In the genomic region with DNA sequence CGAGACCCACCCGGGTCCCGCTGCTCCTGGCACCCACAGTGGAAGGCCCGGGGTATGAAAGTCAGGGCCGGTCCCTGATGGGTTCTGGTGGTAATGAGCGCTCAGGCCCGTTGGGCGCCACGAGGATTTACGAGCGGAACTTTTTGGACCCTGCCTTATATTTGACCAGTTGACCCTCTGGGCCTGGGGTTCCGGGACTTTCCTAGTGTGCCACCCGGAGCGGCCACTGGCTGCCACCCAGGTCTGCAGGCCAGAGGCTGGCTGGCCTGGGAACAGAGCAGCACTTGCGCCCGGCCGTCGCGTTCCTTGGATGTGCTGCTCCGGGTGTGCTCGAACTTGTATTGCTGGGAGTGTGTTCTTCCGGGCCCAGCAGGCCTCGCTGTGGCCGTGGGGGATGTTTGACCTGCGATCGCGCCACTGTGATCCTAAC, we compare ENCODE assay signal across 9 cellular contexts. TPM values are rescaled to one million over a fixed set of nuclear protein-coding genes. Genes with fewer than 3 reads are reported as not detected.
A peak's percentile ranks its signal among the peaks of the same experiment; 100 is the strongest.
DNase-seq lines count a peak whose midpoint lies in the region; ATAC-seq, FAIRE-seq and TF ChIP-seq lines count a peak whose summit lies in the region.
"Had no signal": no experiment of that assay in that cellular context is flagged by ENCODE, and none has a peak within 500 bp of the region (broad histone marks: within the 10 kb centered on the region; RNA-seq: fewer than 3 reads in every experiment).

No MANE protein-coding gene starts in this region.

- peak overlapping the region; percentile 89 for H3K4me3 ChIP-seq in HUES64 (ENCODE audit: low read length)
- H3K4me3 ChIP-seq in brain microvascular endothelial cell (ENCODE audit: low read depth, low read length), result peak overlapping the region; percentile 100
- H3K4me3 ChIP-seq in keratinocyte (ENCODE audit: control insufficient read depth in 2 of 3, extremely low read depth in 1 of 3, insufficient read depth in 2 of 3, low read depth in 1 of 3, low read length in 3 of 3), result peak overlapping the region; percentile 65 to 86 (median 82)
- H3K4me3 ChIP-seq in smooth muscle cell, result peak overlapping the region; percentile 70
- no peak overlapping the region for H3K4me3 ChIP-seq in A673 (ENCODE audit: low read depth, low read length, poor library complexity, severe bottlenecking)

- no peak for FAIRE-seq in keratinocyte (lab: Jason Lieb, UNC)
- FAIRE-seq: frontal cortex had no signal

- no peaks in the 10 kb centered on the region for H3K9me1 ChIP-seq in keratinocyte (ENCODE audit: control insufficient read depth, extremely low read depth, insufficient read depth, low read length)

- peak overlapping the region; percentile 78 for H3K9ac ChIP-seq in HUES64 (ENCODE audit: low read depth, low read length)
- H3K9ac ChIP-seq in keratinocyte (ENCODE audit: control insufficient read depth, extremely low read depth, insufficient read depth, low read length), result peak overlapping the region; percentile 93
- peak overlapping the region; percentile 75 for H3K9ac ChIP-seq in smooth muscle cell (ENCODE audit: low read depth)

- DNase-seq in brain microvascular endothelial cell (no peak), keratinocyte (ENCODE audit: low read depth, low spot score) (no peak), smooth muscle cell (lab: John Stamatoyannopoulos, UW; ENCODE audit: unreplicated experiment) (no peak), NCI-H510A treated with DMSO at 0.1 percent for 48 hours (lab: John Stamatoyannopoulos, UW) (no peak), NCI-H1436 (lab: John Stamatoyannopoulos, UW) (no peak), A673 (ENCODE audit: low spot score) (no peak)

- ATAC-seq in HG03175 (IDR thresholded peaks at IDR 0.05; ENCODE audit: unreplicated experiment), result no peak

- POLR2A ChIA-PET in A673 (lab: Charles Lee; ENCODE audit: low non-redundant PET), result no interaction called here

- intact Hi-C loops in A673 (cut with micrococcal nuclease; ENCODE audit: unreplicated experiment), result no loop called here

- H3K36me3 ChIP-seq in HUES64 (ENCODE audit: insufficient read depth, low read length), result no peaks in the 10 kb centered on the region
- H3K36me3 ChIP-seq in brain microvascular endothelial cell (replicated peaks), result no peaks in the 10 kb centered on the region
- peaks cover 1 to 3% of the 10 kb centered on the region in 2 experiments for H3K36me3 ChIP-seq in keratinocyte (ENCODE audit: control insufficient read depth in 2 of 2, extremely low read depth in 1 of 2, insufficient read depth in 2 of 2, low read length in 2 of 2)
- no peaks in the 10 kb centered on the region for H3K36me3 ChIP-seq in smooth muscle cell (ENCODE audit: low read depth)
- H3K36me3 ChIP-seq in A673 (ENCODE audit: insufficient read depth, low read length, poor library complexity, severe bottlenecking), result no peaks in the 10 kb centered on the region

- no peak for TF ChIP-seq CTCF in brain microvascular endothelial cell (IDR thresholded peaks at IDR 0.05; ENCODE audit: low read depth, low read length, missing control alignments)
- TF ChIP-seq CTCF in keratinocyte (optimal IDR thresholded peaks at IDR 0.05 in 1 of 3, IDR thresholded peaks at IDR 0.05 in 1 of 3, conservative IDR thresholded peaks at IDR 0.05 in 1 of 3; ENCODE audit: extremely low read depth in 1 of 3, insufficient read depth in 2 of 3, low read length in 3 of 3), result no peak
- TF ChIP-seq CTCF in smooth muscle cell (IDR thresholded peaks at IDR 0.05; ENCODE audit: borderline replicate concordance, insufficient read depth, poor library complexity, severe bottlenecking), result no peak
- no peak for TF ChIP-seq CTCF in A673 (conservative IDR thresholded peaks at IDR 0.05; ENCODE audit: low read depth, low read length)

- H3F3A ChIP-seq in smooth muscle cell (ENCODE audit: low read depth), result peaks cover 30% of the 10 kb centered on the region

- H3K79me2 ChIP-seq in keratinocyte (ENCODE audit: control insufficient read depth, insufficient read depth, low read length), result peaks cover 65% of the 10 kb centered on the region
- peaks cover 56% of the 10 kb centered on the region for H3K79me2 ChIP-seq in smooth muscle cell (ENCODE audit: low read depth)

- H3K27me3 ChIP-seq in HUES64 (ENCODE audit: insufficient read depth, low read length) (peaks cover 18% of the 10 kb centered on the region), brain microvascular endothelial cell (replicated peaks) (no peaks in the 10 kb centered on the region), keratinocyte (ENCODE audit: control insufficient read depth, extremely low read depth, insufficient read depth, low read length) (no peaks in the 10 kb centered on the region), smooth muscle cell (ENCODE audit: low read depth) (no peaks in the 10 kb centered on the region), A673 (replicated peaks; ENCODE audit: insufficient read depth, low read depth, low read length, poor library complexity) (no peaks in the 10 kb centered on the region)

- dilution Hi-C loops in keratinocyte (cut with MboI; ENCODE audit: extremely low pct_ligation_motif_present, low sequenced_read_pairs), result no loop called here

- H3K27ac ChIP-seq in HUES64 (ENCODE audit: low read depth, low read length), result no peak overlapping the region
- peak overlapping the region; percentile 81 for H3K27ac ChIP-seq in brain microvascular endothelial cell
- peak overlapping the region; percentile 95 for H3K27ac ChIP-seq in keratinocyte (ENCODE audit: control insufficient read depth, insufficient read depth, low read length)
- H3K27ac ChIP-seq in smooth muscle cell (ENCODE audit: low read depth), result peak overlapping the region; percentile 63
- H3K27ac ChIP-seq in A673 (ENCODE audit: low read depth, low read length, poor library complexity, severe bottlenecking), result no peak overlapping the region

- BruUV-seq in A673 (replicated peaks; lab: Mats Ljungman, UMichigan), result no TSS peak

- CTCF ChIA-PET in A673 (lab: Charles Lee), result interaction anchor here (0.5 kb wide), 1 partner anchor 823 kb away, joined by 3 read pairs; no protein-coding TSS in a partner anchor

- peaks cover 4% of the 10 kb centered on the region for H4K20me1 ChIP-seq in keratinocyte (ENCODE audit: control insufficient read depth, extremely low read depth, insufficient read depth, low read length)
- H4K20me1 ChIP-seq in smooth muscle cell (ENCODE audit: low read depth), result peaks cover 12% of the 10 kb centered on the region

- in situ Hi-C loops in brain microvascular endothelial cell (cut with HindIII; ENCODE audit: low pct_ligation_motif_present, low sequenced_read_pairs), result no loop called here

- H3K4me2 ChIP-seq in keratinocyte (ENCODE audit: control insufficient read depth, extremely low read depth, insufficient read depth, low read depth, low read length), result peak overlapping the region; percentile 83
- H3K4me2 ChIP-seq in smooth muscle cell, result peak overlapping the region; percentile 91

- H3K4me1 ChIP-seq in HUES64 (ENCODE audit: insufficient read depth, low read length), result peaks cover 10% of the 10 kb centered on the region
- H3K4me1 ChIP-seq in keratinocyte (ENCODE audit: control insufficient read depth, extremely low read depth, insufficient read depth, low read length), result peaks cover 43% of the 10 kb centered on the region
- H3K4me1 ChIP-seq in smooth muscle cell (ENCODE audit: low read depth), result peaks cover 13% of the 10 kb centered on the region
- H3K4me1 ChIP-seq in A673 (ENCODE audit: insufficient read depth, low read length, poor library complexity, severe bottlenecking), result no peaks in the 10 kb centered on the region

- H3K9me3 ChIP-seq in HUES64 (ENCODE audit: insufficient read depth, low read depth, low read length) (no peaks in the 10 kb centered on the region), keratinocyte (ENCODE audit: control insufficient read depth, low read depth, low read length) (no peaks in the 10 kb centered on the region), smooth muscle cell (replicated peaks; ENCODE audit: low read depth) (no peaks in the 10 kb centered on the region), A673 (ENCODE audit: low read depth, low read length, poor library complexity, severe bottlenecking) (no peaks in the 10 kb centered on the region)

- WGBS in HUES64, result 2% methylated on average over 27 of the region's 27 CpGs
- 5% methylated on average over 27 of the region's 27 CpGs for WGBS in smooth muscle cell (ENCODE audit: low lambda C conversion rate)

- H2AFZ ChIP-seq in keratinocyte (ENCODE audit: control insufficient read depth, low read length) (no peak overlapping the region), smooth muscle cell (ENCODE audit: low read depth) (peak overlapping the region; percentile 61)

RNA-seq across cellular contexts. Expression of gene F2RL1, which starts 1.0 kb away (rescaled TPM):
- polyA plus RNA-seq in HUES64 (2013, experiment 1 of 2), result 28.1 TPM
- 26.3 TPM for polyA plus RNA-seq in HUES64 (2013, experiment 2 of 2)
- 131 to 197 TPM (median 182 TPM) in 3 replicates for polyA plus RNA-seq in keratinocyte
- polyA plus RNA-seq in keratinocyte (2011; ENCODE audit: low read depth), result 54.0 TPM
- 32.6 and 69.3 TPM in 2 replicates for polyA plus RNA-seq in keratinocyte (2011; cell fraction: cytosol; rRNA removed)
- polyA plus RNA-seq in keratinocyte (2011; cell fraction: nucleus; rRNA removed), result 196 and 224 TPM in 2 replicates
- 66.0 and 89.2 TPM in 2 replicates for polyA plus RNA-seq in keratinocyte (2012; ENCODE audit: low replicate concordance)
- polyA minus RNA-seq in keratinocyte, result 109 to 247 TPM (median 242 TPM) in 3 replicates
- 53.7 TPM for polyA minus RNA-seq in keratinocyte (2011; cell fraction: cytosol; rRNA and poly(A)+ RNA removed)
- 156 and 362 TPM in 2 replicates for polyA minus RNA-seq in keratinocyte (2011; cell fraction: nucleus; rRNA and poly(A)+ RNA removed)
- 76.4 and 88.3 TPM in 2 replicates for total RNA-seq in smooth muscle cell
- polyA plus RNA-seq in smooth muscle cell, result 42.6 and 53.8 TPM in 2 replicates
- 0.32 and 0.39 TPM in 2 replicates for total RNA-seq in A673 (2021)

RNA-seq across cellular contexts. Expression of gene S100Z, which starts 29.9 kb away (rescaled TPM):
- polyA plus RNA-seq in HUES64 (2013, experiment 1 of 2), result 0.70 TPM
- polyA plus RNA-seq in HUES64 (2013, experiment 2 of 2), result 0.70 TPM
- not detected in 3 replicates for polyA plus RNA-seq in keratinocyte
- not detected for polyA plus RNA-seq in keratinocyte (2011; ENCODE audit: low read depth)
- polyA plus RNA-seq in keratinocyte (2011; cell fraction: cytosol; rRNA removed), result not detected in 2 replicates
- polyA plus RNA-seq in keratinocyte (2011; cell fraction: nucleus; rRNA removed), result not detected in 2 replicates
- polyA plus RNA-seq in keratinocyte (2012; ENCODE audit: low replicate concordance), result not detected in 2 replicates
- not detected in 3 replicates for polyA minus RNA-seq in keratinocyte
- not detected for polyA minus RNA-seq in keratinocyte (2011; cell fraction: cytosol; rRNA and poly(A)+ RNA removed)
- not detected in 2 replicates for polyA minus RNA-seq in keratinocyte (2011; cell fraction: nucleus; rRNA and poly(A)+ RNA removed)
- total RNA-seq in smooth muscle cell, result not detected in 2 replicates
- polyA plus RNA-seq in smooth muscle cell, result 0.34 and 0.73 TPM in 2 replicates
- not detected in 2 replicates for total RNA-seq in A673 (2021)
- total RNA-seq: frontal cortex had no signal

Comparison
In these comparisons a context has a peak if more than half of its experiments do, and no peak if none do; other contexts are left out.
1. H3K27ac ChIP-seq: peak in brain microvascular endothelial cell (single experiment), keratinocyte (single experiment) and smooth muscle cell (single experiment); none in HUES64 (single experiment) and A673 (single experiment).
2. RNA of gene F2RL1, which starts 1.0 kb away (total RNA-seq): 76.4 to 88.3 TPM in smooth muscle cell; 0.32 to 0.39 TPM in A673; every median in the first group is over 10 times any median in the second.
3. Peak in every context shown above with its lines, with median percentiles within 50 percentile points of each other: H3K9ac ChIP-seq.